ENCODE assay signal across 8 cellular contexts in the genomic region with DNA sequence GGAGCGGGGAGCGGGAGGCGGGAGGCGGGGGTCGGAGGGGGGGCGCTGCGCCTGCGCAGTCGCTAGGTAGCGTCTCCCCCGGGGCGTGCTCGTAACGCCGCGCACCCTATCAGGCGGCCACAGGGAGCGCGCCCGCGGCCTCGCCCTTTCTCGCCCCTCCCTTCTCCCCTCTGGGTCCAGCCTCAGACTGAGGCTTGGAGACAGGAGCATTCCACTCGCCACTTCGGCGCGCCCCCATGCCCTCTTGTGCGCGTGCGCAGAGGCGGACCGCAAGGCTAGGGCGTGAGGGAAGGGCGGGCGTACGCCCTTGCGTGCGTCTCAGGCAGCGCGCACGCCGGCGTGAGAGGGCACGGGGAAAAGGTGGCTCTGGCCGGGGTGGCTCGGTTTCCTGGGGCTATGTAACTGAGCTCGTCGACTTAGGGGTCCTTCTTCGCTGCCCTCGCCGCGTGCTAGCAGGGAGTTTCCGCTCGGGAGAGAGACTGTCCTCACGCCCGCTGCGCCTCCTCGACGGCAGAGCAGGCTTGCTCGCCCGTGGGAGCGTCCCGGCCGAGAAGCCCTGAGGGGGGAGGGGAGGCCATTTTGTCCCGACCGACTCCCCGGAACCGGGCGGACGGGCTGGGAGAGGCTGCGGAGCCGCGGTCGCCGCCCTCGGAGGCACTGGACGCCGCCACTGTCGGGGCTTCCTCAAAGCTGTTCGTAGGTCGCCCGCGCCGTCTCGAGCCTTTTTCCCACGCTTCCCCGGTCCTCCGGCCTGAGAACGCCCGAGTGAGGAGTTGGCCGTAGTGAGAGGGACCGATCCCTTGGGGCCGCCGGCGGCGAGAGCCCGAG. TPM values are rescaled to one million over a fixed set of nuclear protein-coding genes. Genes with fewer than 3 reads are reported as not detected.
DNase-seq lines count a peak whose midpoint lies in the region; ATAC-seq and TF ChIP-seq lines count a peak whose summit lies in the region.

Gene RAB10 (plus strand): TSS at position 316 of the 828 bp plus-strand sequence. CDS start 525 bp downstream, outside the sequence.

- CTCF ChIA-PET in GM10248 (lab: Yijun Ruan, JAX), result interaction anchor here (0.6 to 1.4 kb wide), 5 partner anchors 14 to 42 kb away, joined by 3 to 5 read pairs (median 3); no protein-coding TSS in a partner anchor

- no peaks in the 10 kb centered on the region for H3K9me3 Mint-ChIP-seq in activated naive CD8-positive, alpha-beta T cell (ENCODE audit: low read depth)
- no peaks in the 10 kb centered on the region for H3K9me3 Mint-ChIP-seq in osteocyte (ENCODE audit: unreplicated experiment)

- H3K27me3 Mint-ChIP-seq in activated naive CD8-positive, alpha-beta T cell, result no peaks in the 10 kb centered on the region
- no peaks in the 10 kb centered on the region for H3K27me3 Mint-ChIP-seq in osteocyte (ENCODE audit: unreplicated experiment)

- H3K36me3 ChIP-seq in thymus (ENCODE audit: control insufficient read depth, insufficient read depth), result no peaks in the 10 kb centered on the region

- H3K4me3 ChIP-seq in thymus (ENCODE audit: low read length), result peak within 1 kb of the TSS; percentile 95

- H3K4me3 Mint-ChIP-seq in activated naive CD8-positive, alpha-beta T cell, result peak within 1 kb of the TSS; percentile 92
- peak within 1 kb of the TSS; percentile 90 for H3K4me3 Mint-ChIP-seq in osteocyte (ENCODE audit: unreplicated experiment)

- under 1% methylated on average over 96 of the region's 97 CpGs for WGBS in thymus

- DNase-seq in GM10248 (ENCODE audit: extremely low spot score) (peak; percentile 99), NCI-H1105 (lab: John Stamatoyannopoulos, UW) (peak; percentile 98), SKM-1 treated with dmso at 0.1 percent for 144 hours (lab: John Stamatoyannopoulos, UW; ENCODE audit: unreplicated experiment) (peak; percentile 98), glomerular visceral epithelial cell (ENCODE audit: extremely low spot score) (peak; percentile 99), osteocyte (ENCODE audit: extremely low spot score, unreplicated experiment) (peak; percentile 100)

- peak within 1 kb of the TSS; percentile 96 for H3K27ac ChIP-seq in thymus (ENCODE audit: low read depth)

- H3K36me3 Mint-ChIP-seq in activated naive CD8-positive, alpha-beta T cell, result no peaks in the 10 kb centered on the region
- peaks cover 5% of the 10 kb centered on the region for H3K36me3 Mint-ChIP-seq in osteocyte (ENCODE audit: unreplicated experiment)

- no peaks in the 10 kb centered on the region for H3K9me3 ChIP-seq in thymus (ENCODE audit: control insufficient read depth)

- H3K4me1 Mint-ChIP-seq in activated naive CD8-positive, alpha-beta T cell (ENCODE audit: low read depth), result peaks cover 32% of the 10 kb centered on the region
- H3K4me1 Mint-ChIP-seq in osteocyte (ENCODE audit: unreplicated experiment), result peaks cover 32% of the 10 kb centered on the region

- POLR2A ChIA-PET in GM10248 (lab: Yijun Ruan, JAX), result interaction anchor here (0.6 to 1.5 kb wide), 3 partner anchors 10 to 84 kb away, joined by 3 to 5 read pairs (median 4); no protein-coding TSS in a partner anchor

- ATAC-seq in HG02623 (IDR thresholded peaks at IDR 0.05; ENCODE audit: unreplicated experiment), result peak; percentile 90

- H3K27me3 ChIP-seq in thymus (ENCODE audit: control insufficient read depth, insufficient read depth), result no peaks in the 10 kb centered on the region

- peaks cover 14% of the 10 kb centered on the region for H3K4me1 ChIP-seq in thymus (ENCODE audit: control insufficient read depth, insufficient read depth, low read length)

- TF ChIP-seq CTCF in GM10248 (IDR thresholded peaks at IDR 0.05; ENCODE audit: control extremely low read depth, extremely low read depth, low read depth, missing control alignments), result no peak
- no peak for TF ChIP-seq CTCF in osteocyte (IDR thresholded peaks at IDR 0.05)

- H3K27ac Mint-ChIP-seq in activated naive CD8-positive, alpha-beta T cell, result peak within 1 kb of the TSS; percentile 93
- peak within 1 kb of the TSS; percentile 98 for H3K27ac Mint-ChIP-seq in osteocyte (ENCODE audit: unreplicated experiment)

RNA-seq across cellular contexts. Expression of gene RAB10, which starts in this region (rescaled TPM):
- 139 and 150 TPM in 2 replicates for total RNA-seq in osteocyte
- 72.9 TPM for polyA plus RNA-seq in thymus

Comparison
In these comparisons a context has a peak if more than half of its experiments do, and no peak if none do; other contexts are left out.
1. Peak in every context shown above with its lines: DNase-seq, ATAC-seq, H3K4me3 ChIP-seq and H3K27ac ChIP-seq.